1 cellular context compared by ENCODE assay signal in genomic region chr2:27627963-27628766, GRCh38.
TF ChIP-seq lines count a peak whose summit lies in the region.

No MANE protein-coding gene starts in this region.

TF ChIP-seq in WTC11, 78 proteins besides CTCF, POLR2A, EP300 and RAD21 (continued from another document):
- TF ChIP-seq JAZF1 (CRISPR knock-in tag; IDR thresholded peaks at IDR 0.05) (no peak), CREM (CRISPR knock-in tag; IDR thresholded peaks at IDR 0.05) (no peak), FOXJ3 (CRISPR knock-in tag; IDR thresholded peaks at IDR 0.05; ENCODE audit: borderline replicate concordance) (no peak), JUN (CRISPR knock-in tag; IDR thresholded peaks at IDR 0.05) (no peak)
